Comparison of ENCODE assay signal across 23 cellular contexts in the genomic region with DNA sequence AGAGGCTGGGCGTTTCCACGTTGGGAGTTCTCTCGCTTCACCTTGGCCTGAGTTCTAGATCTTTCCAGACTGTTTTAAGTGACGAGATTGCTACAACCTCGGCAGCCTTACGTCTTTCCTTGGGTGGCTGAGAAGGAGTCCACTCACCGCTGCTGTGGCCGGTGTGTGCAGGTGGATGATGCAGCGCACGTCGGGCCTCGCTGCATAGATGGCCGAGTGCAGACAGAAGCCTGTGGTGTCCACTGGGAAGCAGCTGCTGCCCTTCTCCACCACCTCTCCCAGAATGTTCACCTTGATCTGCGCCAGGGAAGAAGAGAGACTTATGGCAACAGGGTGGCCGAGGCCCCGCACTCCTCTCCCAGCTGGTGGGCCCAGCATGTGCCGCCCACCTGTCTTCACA.
"Had no signal": no experiment of that assay in that cellular context is flagged by ENCODE, and none has a peak within 500 bp of the region (broad histone marks: within the 10 kb centered on the region; RNA-seq: fewer than 3 reads in every experiment).

No MANE protein-coding gene starts in this region.

- ATAC-seq: activated CD4-positive, CD25-positive, alpha-beta regulatory T cell treated with anti-CD3 and anti-CD28 coated beads, Interleukin-2, amount 50 U/mL, for 24 hours; stimulated activated naive B cell treated with anti-CD40 and anti-IgM and Interleukin-4, amounts not matched to agents 10 μg/mL and 1 μg/mL and 100 μg/mL, for 72 hours had no signal

- H3K27me3 ChIP-seq: ascending aorta, cardiac muscle cell, neutrophil, thyroid gland had no signal

- H3K27ac Mint-ChIP-seq: activated naive CD8-positive, alpha-beta T cell; activated T-helper 2 cell treated with anti-CD3 and anti-CD28 coated beads, Interferon-gamma antibody, Interleukin-2, Interleukin-4, amounts not matched to agents 10 μg/mL and 5 μg/mL and 100 μg/mL, durations not matched to agents 14 hours and 24 hours and 36 hours; nephron progenitor cell; progenitor cell of endocrine pancreas; stimulated activated naive B cell treated with anti-CD40 and anti-IgM and Interleukin-4, amounts not matched to agents 10 μg/mL and 1 μg/mL and 100 μg/mL, for 72 hours had no signal

- H3K9me3 ChIP-seq: ascending aorta, esophagus squamous epithelium, left ventricle myocardium inferior, neutrophil, stomach, thyroid gland had no signal

- H3K4me3 Mint-ChIP-seq: activated naive CD8-positive, alpha-beta T cell; brain; nephron progenitor cell; stimulated activated naive B cell treated with anti-CD40 and anti-IgM and Interleukin-4, amounts not matched to agents 10 μg/mL and 1 μg/mL and 100 μg/mL, for 72 hours had no signal

- H3K27ac ChIP-seq: ascending aorta, cardiac muscle cell, epithelial cell of prostate, esophagus squamous epithelium, left ventricle myocardium inferior, neutrophil, stomach, thyroid gland had no signal

- H3K4me3 ChIP-seq: ascending aorta, cardiac muscle cell, esophagus squamous epithelium, left ventricle myocardium inferior, smooth muscle cell, stomach, thyroid gland had no signal

- H3K36me3 Mint-ChIP-seq: activated naive CD8-positive, alpha-beta T cell had no signal

- H3K27me3 Mint-ChIP-seq: activated naive CD8-positive, alpha-beta T cell; brain; stimulated activated naive B cell treated with anti-CD40 and anti-IgM and Interleukin-4, amounts not matched to agents 10 μg/mL and 1 μg/mL and 100 μg/mL, for 72 hours had no signal

- H3K4me1 ChIP-seq: ascending aorta, esophagus squamous epithelium, left ventricle myocardium inferior, stomach, thyroid gland had no signal

- H3K36me3 ChIP-seq: ascending aorta, cardiac muscle cell, esophagus squamous epithelium, left ventricle myocardium inferior, neutrophil, stomach, thyroid gland had no signal

- DNase-seq: activated CD4-positive, alpha-beta T cell treated with anti-CD3 and anti-CD28 coated beads for 48 hours; activated CD4-positive, alpha-beta T cell treated with anti-CD3 and anti-CD28 coated beads, Interleukin-2, amount 50 U/mL, for 48 hours; activated naive CD4-positive, alpha-beta T cell treated with Interleukin-2 at 50 U/mL for 16 hours; activated T-cell treated with anti-CD3 and anti-CD28 coated beads, Interleukin-2, amount 50 U/mL, for 48 hours; esophagus squamous epithelium; foreskin melanocyte; left ventricle myocardium inferior; nephron progenitor cell; stimulated activated CD4-positive, alpha-beta T cell treated with anti-CD3 and anti-CD28 coated beads, Interleukin-15, amount 100 ng/mL, for 24 hours; stimulated activated CD4-positive, alpha-beta T cell treated with anti-CD3 and anti-CD28 coated beads, Interleukin-2, amount 100 ng/mL, for 24 hours; stimulated activated naive B cell treated with anti-CD40 and anti-IgM and Interleukin-4, amounts not matched to agents 10 μg/mL and 1 μg/mL and 100 μg/mL, for 72 hours; stomach; thyroid gland had no signal

- H3K9me3 Mint-ChIP-seq: activated T-helper 2 cell treated with anti-CD3 and anti-CD28 coated beads, Interferon-gamma antibody, Interleukin-2, Interleukin-4, amounts not matched to agents 10 μg/mL and 5 μg/mL and 100 μg/mL, durations not matched to agents 14 hours and 24 hours and 36 hours; brain; nephron progenitor cell; stimulated activated naive B cell treated with anti-CD40 and anti-IgM and Interleukin-4, amounts not matched to agents 10 μg/mL and 1 μg/mL and 100 μg/mL, for 72 hours had no signal
